In genomic region chr1:241519308-241520079, GRCh38 we compare ENCODE assay signal across 8 cellular contexts. TPM values are rescaled to one million over a fixed set of nuclear protein-coding genes. Genes with fewer than 3 reads are reported as not detected.
DNase-seq lines count a peak whose midpoint lies in the region; ATAC-seq and TF ChIP-seq lines count a peak whose summit lies in the region.

FH (minus strand) TSS chr1:241519755; CDS start chr1:241519722, 33 bp downstream.

- peak within 1 kb of the TSS; percentile 83 for H4K8ac ChIP-seq in trophoblast cell (ENCODE audit: low read depth, low read length)

- H2AK5ac ChIP-seq in trophoblast cell (ENCODE audit: low read length): no peak within 1 kb of the TSS

- peak within 1 kb of the TSS; percentile 77 for H2BK5ac ChIP-seq in trophoblast cell (ENCODE audit: low read depth, low read length, poor library complexity)

- peak within 1 kb of the TSS; percentile 91 for H3K18ac ChIP-seq in trophoblast cell (ENCODE audit: low read length)

- DNase-seq in NCI-H1436 (lab: John Stamatoyannopoulos, UW) (peak; percentile 100), T follicular helper cell (ENCODE audit: low read depth) (peak; percentile 90), adipocyte (ENCODE audit: low read depth) (peak; percentile 99), cardiac septum (ENCODE audit: low spot score) (peak; percentile 98), trophoblast cell (peak; percentile 95 to 96), transverse colon (peak; percentile 96)

- H3K79me2 ChIP-seq in trophoblast cell (ENCODE audit: control insufficient read depth, insufficient read depth, low read length, poor library complexity): peaks cover 7% of the 10 kb centered on the region

- TF ChIP-seq CTCF in GM12875 (IDR thresholded peaks at IDR 0.05; ENCODE audit: borderline replicate concordance, insufficient read depth, low read depth, low read length): no peak
- peak in 1 of 5 experiments; percentile 9 for TF ChIP-seq CTCF in transverse colon (IDR thresholded peaks at IDR 0.05)

- WGBS in trophoblast cell (ENCODE audit: extremely low coverage, insufficient coverage, insufficient read length): no CpG with 5 or more reads among the region's 70 CpGs
- 0% methylated on average over 7 to 31 of the region's 70 CpGs for WGBS in transverse colon (ENCODE audit: low coverage in 1 of 2), 2 donors

- H4K12ac ChIP-seq in trophoblast cell (ENCODE audit: low read depth, low read length): peak within 1 kb of the TSS; percentile 85

- peak within 1 kb of the TSS; percentile 89 for H4K91ac ChIP-seq in trophoblast cell (ENCODE audit: low read depth, low read length)

- in situ Hi-C loops in transverse colon (cut with MboI; ENCODE audit: low pct_ligation_motif_present in 1 of 4, low pct_unique_long_range_greater_than_20kb in 1 of 4, low sequenced_read_pairs in 3 of 4): loop anchor here in 1 of 4 donors (25.0 kb wide), 1 partner anchor 318 kb away; the partner anchor contains the start of gene EXO1

- H3K79me1 ChIP-seq in trophoblast cell (ENCODE audit: low read length): peaks cover 6% of the 10 kb centered on the region

- peak within 1 kb of the TSS; percentile 49 for H3K4ac ChIP-seq in trophoblast cell (ENCODE audit: low read depth, low read length)

- H3K27ac ChIP-seq in trophoblast cell (ENCODE audit: low read depth, low read length) (peak within 1 kb of the TSS; percentile 85), transverse colon (peak within 1 kb of the TSS; percentile 92 to 96 (median 92))

- H2BK120ac ChIP-seq in trophoblast cell (ENCODE audit: insufficient read depth, low read length, poor library complexity): peak within 1 kb of the TSS; percentile 68

- ATAC-seq in HG02798 (IDR thresholded peaks at IDR 0.05; ENCODE audit: poor library complexity, unreplicated experiment): peak; percentile 97

- no peak for TF ChIP-seq EP300 in transverse colon (IDR thresholded peaks at IDR 0.05; ENCODE audit: low read depth)

- H3K4me1 ChIP-seq in adipocyte (ENCODE audit: control insufficient read depth, insufficient read depth, low read length) (peaks cover 17% of the 10 kb centered on the region), trophoblast cell (ENCODE audit: control insufficient read depth in 1 of 2, insufficient read depth in 2 of 2, low read length in 2 of 2) (no peaks in the 10 kb centered on the region), transverse colon (peaks cover 9 to 29% (median 12%) of the 10 kb centered on the region in 4 donors)

- intact Hi-C loops in cardiac septum (cut with DNase I): loop anchor here (5.0 kb wide), 2 partner anchors 123 to 328 kb away; partner anchors contain the start of genes CHML, EXO1 and OPN3
- intact Hi-C loops in transverse colon (cut with DNase I; ENCODE audit: low total_unique reads): no loop called here

- H3K23ac ChIP-seq in trophoblast cell (ENCODE audit: low read length): no peak within 1 kb of the TSS

- H2BK12ac ChIP-seq in trophoblast cell (ENCODE audit: low read length): peak within 1 kb of the TSS; percentile 34

- H3K4me2 ChIP-seq in trophoblast cell (ENCODE audit: low read length): peak within 1 kb of the TSS; percentile 86

- H3K36me3 ChIP-seq in adipocyte (ENCODE audit: control insufficient read depth, insufficient read depth, low read length, severe bottlenecking) (peaks cover 13% of the 10 kb centered on the region), trophoblast cell (ENCODE audit: control insufficient read depth in 1 of 2, insufficient read depth in 2 of 2, low read length in 2 of 2) (peaks cover 2% of the 10 kb centered on the region in 2 experiments), transverse colon (no peaks in the 10 kb centered on the region)

- H2AFZ ChIP-seq in trophoblast cell (ENCODE audit: insufficient read depth, low read length, poor library complexity): peak within 1 kb of the TSS; percentile 99

- peak; percentile 87 for TF ChIP-seq POLR2A in transverse colon (IDR thresholded peaks at IDR 0.05)

- H3K9me3 ChIP-seq in adipocyte (ENCODE audit: control insufficient read depth, low read length) (no peaks in the 10 kb centered on the region), trophoblast cell (ENCODE audit: insufficient read depth, low read depth, low read length) (peaks cover 2% of the 10 kb centered on the region), transverse colon (no peaks in the 10 kb centered on the region)

- H3K4me3 ChIP-seq in GM12875 (ENCODE audit: low read depth, low read length) (peak within 1 kb of the TSS; percentile 93), adipocyte (ENCODE audit: low read length) (peak within 1 kb of the TSS; percentile 83), trophoblast cell (ENCODE audit: low read depth, low read length) (peak within 1 kb of the TSS; percentile 98), transverse colon (peak within 1 kb of the TSS; percentile 55 to 90 (median 84))

- peak within 1 kb of the TSS; percentile 89 for H3K14ac ChIP-seq in trophoblast cell (ENCODE audit: low read length)

- H3K9ac ChIP-seq in adipocyte (ENCODE audit: low read length) (peak within 1 kb of the TSS; percentile 89), trophoblast cell (ENCODE audit: low read length) (peak within 1 kb of the TSS; percentile 94)

- H3K27me3 ChIP-seq in adipocyte (replicated peaks; ENCODE audit: control insufficient read depth, insufficient read depth, low read length) (peaks cover 9% of the 10 kb centered on the region), trophoblast cell (ENCODE audit: insufficient read depth, low read length) (no peaks in the 10 kb centered on the region), transverse colon (peaks cover 28% of the 10 kb centered on the region)

RNA-seq across cellular contexts. Expression of gene FH, which starts in this region (rescaled TPM):
- 192 TPM for total RNA-seq in cardiac septum
- 45.7 and 47.5 TPM in 2 replicates for polyA plus RNA-seq in trophoblast cell (2013)
- 10 to 100 TPM; 21.7 to 83.8 (median 42.0) TPM for total RNA-seq in transverse colon

Comparison
In these comparisons a context has a peak if more than half of its experiments do, and no peak if none do; other contexts are left out.
1. Peak in every context shown above with its lines: DNase-seq, ATAC-seq, H3K4me3 ChIP-seq and H3K27ac ChIP-seq.